Comparison of ENCODE assay signal across 18 cellular contexts in genomic region chr4:27123050-27123768, GRCh38.
DNase-seq lines count a peak whose midpoint lies in the region; ATAC-seq and TF ChIP-seq lines count a peak whose summit lies in the region.
"Had no signal": no experiment of that assay in that cellular context is flagged by ENCODE, and none has a peak within 500 bp of the region (broad histone marks: within the 10 kb centered on the region; RNA-seq: fewer than 3 reads in every experiment).

No MANE protein-coding gene starts in this region.

- no peak overlapping the region for H2AFZ ChIP-seq in mammary epithelial cell (ENCODE audit: low read depth, low read length)

- H3K27ac ChIP-seq in HUES6 (ENCODE audit: low read depth, low read length) (peak overlapping the region; percentile 97), mammary epithelial cell (ENCODE audit: insufficient read depth, low read depth, low read length) (no peak overlapping the region), ovary (no peak overlapping the region)
- H3K27ac ChIP-seq: heart right ventricle had no signal

- peaks cover 1% of the 10 kb centered on the region for H3K27me3 Mint-ChIP-seq in activated CD8-positive, alpha-beta T cell treated with anti-CD3 and anti-CD28 coated beads for 36 hours
- H3K27me3 Mint-ChIP-seq: activated CD4-positive, alpha-beta memory T cell treated with anti-CD3 and anti-CD28 coated beads, Interleukin-2, amount 10 ng/mL, durations not matched to agents 7 days and 5 days had no signal

- H3K4me2 ChIP-seq in mammary epithelial cell (ENCODE audit: insufficient read depth, low read depth, low read length): no peak overlapping the region

- H3K27me3 ChIP-seq in HUES6 (ENCODE audit: control insufficient read depth, insufficient read depth, low read length) (no peaks in the 10 kb centered on the region), mammary epithelial cell (ENCODE audit: insufficient read depth, low read length) (no peaks in the 10 kb centered on the region), ovary (no peaks in the 10 kb centered on the region)

- intact Hi-C loops in mammary epithelial cell (cut with micrococcal nuclease): no loop called here
- intact Hi-C loops in ovary (cut with DNase I): no loop called here
- intact Hi-C loops in activated CD8-positive, alpha-beta T cell treated with anti-CD3 and anti-CD28 coated beads for 36 hours (cut with micrococcal nuclease): no loop called here

- H3K4me3 ChIP-seq in HUES6 (ENCODE audit: low read depth, low read length) (peak overlapping the region; percentile 30), mammary epithelial cell (replicated peaks in 1 of 3; ENCODE audit: insufficient read depth in 1 of 3, low read depth in 2 of 3, low read length in 3 of 3) (no peak overlapping the region), ovary (no peak overlapping the region)
- H3K4me3 ChIP-seq: heart right ventricle had no signal

- no peaks in the 10 kb centered on the region for H3K4me1 Mint-ChIP-seq in activated CD8-positive, alpha-beta T cell treated with anti-CD3 and anti-CD28 coated beads for 36 hours (ENCODE audit: low read depth)
- H3K4me1 Mint-ChIP-seq: activated CD4-positive, alpha-beta memory T cell treated with anti-CD3 and anti-CD28 coated beads, Interleukin-2, amount 10 ng/mL, durations not matched to agents 7 days and 5 days; central memory CD8-positive, alpha-beta T cell; memory B cell had no signal

- CTCF ChIA-PET in mammary epithelial cell (lab: Charles Lee; ENCODE audit: low non-redundant PET): no interaction called here
- CTCF ChIA-PET in activated CD8-positive, alpha-beta T cell treated with anti-CD3 and anti-CD28 coated beads for 36 hours (lab: Charles Lee): no interaction called here

- 45% methylated on average over 3 of the region's 3 CpGs for WGBS in mammary epithelial cell (ENCODE audit: low coverage, missing lambda C conversion rate)
- 30 to 39% (median 33%) methylated on average over 3 of the region's 3 CpGs for WGBS in ovary, 3 donors

- no peak for TF ChIP-seq POLR2A in ovary (IDR thresholded peaks at IDR 0.05)

- no TSS peak for BruUV-seq in mammary epithelial cell (replicated peaks; lab: Mats Ljungman, UMichigan)

- peaks cover 42% of the 10 kb centered on the region for H3K4me1 ChIP-seq in HUES6 (ENCODE audit: control insufficient read depth, insufficient read depth, low read length)
- H3K4me1 ChIP-seq in mammary epithelial cell (ENCODE audit: insufficient read depth, low read length): no peaks in the 10 kb centered on the region
- H3K4me1 ChIP-seq in ovary (ENCODE audit: insufficient read depth): no peaks in the 10 kb centered on the region
- H3K4me1 ChIP-seq: heart right ventricle had no signal

- H3K9me3 Mint-ChIP-seq in activated CD8-positive, alpha-beta T cell treated with anti-CD3 and anti-CD28 coated beads for 36 hours: no peaks in the 10 kb centered on the region
- H3K9me3 Mint-ChIP-seq: activated CD4-positive, alpha-beta memory T cell treated with anti-CD3 and anti-CD28 coated beads, Interleukin-2, amount 10 ng/mL, durations not matched to agents 7 days and 5 days; central memory CD8-positive, alpha-beta T cell; type B pancreatic cell had no signal

- H3K9me3 ChIP-seq in HUES6 (ENCODE audit: control insufficient read depth, insufficient read depth, low read depth, low read length): no peaks in the 10 kb centered on the region
- no peaks in the 10 kb centered on the region for H3K9me3 ChIP-seq in mammary epithelial cell (replicated peaks; ENCODE audit: insufficient read depth, low read length)
- no peaks in the 10 kb centered on the region for H3K9me3 ChIP-seq in ovary
- H3K9me3 ChIP-seq: Caco-2, heart right ventricle had no signal

- H3K79me2 ChIP-seq in mammary epithelial cell (ENCODE audit: insufficient read depth, low read length): no peaks in the 10 kb centered on the region

- no peaks in the 10 kb centered on the region for H3K36me3 ChIP-seq in HUES6 (ENCODE audit: control insufficient read depth, insufficient read depth, low read length)
- no peaks in the 10 kb centered on the region for H3K36me3 ChIP-seq in mammary epithelial cell (ENCODE audit: insufficient read depth, low read length)
- H3K36me3 ChIP-seq in ovary: no peaks in the 10 kb centered on the region
- H3K36me3 ChIP-seq: heart right ventricle had no signal

- DNase-seq in A172 (ENCODE audit: low spot score) (peak; percentile 2), mammary epithelial cell (peak; percentile 8), medulla oblongata (ENCODE audit: extremely low spot score) (peak; percentile 6), ovary (no peak)
- DNase-seq in activated CD4-positive, alpha-beta T cell treated with anti-CD3 and anti-CD28 coated beads, Interleukin-2, amount 50 U/mL, for 1 hour: no peak
- no peak for DNase-seq in activated CD8-positive, alpha-beta T cell treated with anti-CD3 and anti-CD28 coated beads for 36 hours
- DNase-seq: ACHN; activated CD4-positive, alpha-beta memory T cell treated with anti-CD3 and anti-CD28 coated beads, Interleukin-2, amount 10 ng/mL, durations not matched to agents 7 days and 5 days; activated naive CD4-positive, alpha-beta T cell; Caco-2; heart right ventricle; NCI-H446; stimulated activated CD4-positive, alpha-beta T cell treated with anti-CD3 and anti-CD28 coated beads, Interleukin-1b, Interleukin-23, amount 100 ng/mL, for 48 hours had no signal

- no peak overlapping the region for H3K4me3 Mint-ChIP-seq in activated CD8-positive, alpha-beta T cell treated with anti-CD3 and anti-CD28 coated beads for 36 hours
- H3K4me3 Mint-ChIP-seq: activated CD4-positive, alpha-beta memory T cell treated with anti-CD3 and anti-CD28 coated beads, Interleukin-2, amount 10 ng/mL, durations not matched to agents 7 days and 5 days; central memory CD8-positive, alpha-beta T cell; memory B cell; type B pancreatic cell had no signal

- ATAC-seq in HG02938 (IDR thresholded peaks at IDR 0.05; ENCODE audit: unreplicated experiment): no peak
- no peak for ATAC-seq in activated CD8-positive, alpha-beta T cell treated with anti-CD3 and anti-CD28 coated beads for 36 hours
- ATAC-seq: heart right ventricle had no signal

- no peaks in the 10 kb centered on the region for H4K20me1 ChIP-seq in mammary epithelial cell (ENCODE audit: insufficient read depth, low read length)

- no peak for TF ChIP-seq CTCF in mammary epithelial cell (conservative IDR thresholded peaks at IDR 0.05 in 1 of 2, IDR thresholded peaks at IDR 0.05 in 1 of 2; ENCODE audit: extremely low read depth in 1 of 2, insufficient read depth in 1 of 2, low read depth in 1 of 2, low read length in 2 of 2)
- TF ChIP-seq CTCF in ovary (IDR thresholded peaks at IDR 0.05): no peak
- no peak for TF ChIP-seq CTCF in activated CD8-positive, alpha-beta T cell treated with anti-CD3 and anti-CD28 coated beads for 36 hours (IDR thresholded peaks at IDR 0.05)

- in situ Hi-C loops in mammary epithelial cell (cut with MboI; ENCODE audit: low sequenced_read_pairs in 2 of 2): no loop called here

- H3K36me3 Mint-ChIP-seq in activated CD8-positive, alpha-beta T cell treated with anti-CD3 and anti-CD28 coated beads for 36 hours (ENCODE audit: low read depth): no peaks in the 10 kb centered on the region
- H3K36me3 Mint-ChIP-seq: memory B cell, type B pancreatic cell had no signal

- H3K9ac ChIP-seq in HUES6 (ENCODE audit: low read length): peak overlapping the region; percentile 73
- no peak overlapping the region for H3K9ac ChIP-seq in mammary epithelial cell (ENCODE audit: insufficient read depth, low read length)

- dilution Hi-C loops in mammary epithelial cell (cut with HindIII; ENCODE audit: low sequenced_read_pairs): no loop called here

- POLR2A ChIA-PET in activated CD8-positive, alpha-beta T cell treated with anti-CD3 and anti-CD28 coated beads for 36 hours (lab: Charles Lee): no interaction called here

- no peak for TF ChIP-seq EP300 in ovary (IDR thresholded peaks at IDR 0.05)

- no peak overlapping the region for H3K27ac Mint-ChIP-seq in activated CD8-positive, alpha-beta T cell treated with anti-CD3 and anti-CD28 coated beads for 36 hours
- H3K27ac Mint-ChIP-seq: activated CD4-positive, alpha-beta memory T cell treated with anti-CD3 and anti-CD28 coated beads, Interleukin-2, amount 10 ng/mL, durations not matched to agents 7 days and 5 days; memory B cell; type B pancreatic cell had no signal

Comparison
In these comparisons a context has a peak if more than half of its experiments do, and no peak if none do; other contexts are left out.
1. DNase-seq: peak in A172 (single experiment), mammary epithelial cell (single experiment) and medulla oblongata (single experiment); none in ovary (0 of 5), activated CD4-positive, alpha-beta T cell treated with anti-CD3 and anti-CD28 coated beads, Interleukin-2, amount 50 U/mL, for 1 hour (single experiment) and activated CD8-positive, alpha-beta T cell treated with anti-CD3 and anti-CD28 coated beads for 36 hours (single experiment).